ENCODE assay signal across 15 cellular contexts in genomic region chr11:61122761-61123160, GRCh38. TPM values are rescaled to one million over a fixed set of nuclear protein-coding genes. Genes with fewer than 3 reads are reported as not detected.
"Had no signal": no experiment of that assay in that cellular context is flagged by ENCODE, and none has a peak within 500 bp of the region (broad histone marks: within the 10 kb centered on the region; RNA-seq: fewer than 3 reads in every experiment).

No MANE protein-coding gene starts in this region.

- H3K9me3 Mint-ChIP-seq: activated CD4-positive, alpha-beta T cell treated with anti-CD3 and anti-CD28 coated beads, Interleukin-2, amount 10 ng/mL, durations not matched to agents 7 days and 5 days; dendritic cell treated with granulocyte-macrophage colony-stimulating factor and Interleukin-4, amounts not matched to agents 40 ng/mL and 50 ng/mL, for 4 days; endodermal cell; mesothelial cell of epicardium had no signal

- DNase-seq: activated CD4-positive, alpha-beta T cell treated with anti-CD3 and anti-CD28 coated beads, Interleukin-2, amount 10 ng/mL, durations not matched to agents 7 days and 5 days; anterior cingulate cortex; cerebellar nuclear complex; endodermal cell; heart right ventricle; left colon; SHP77 treated with DMSO at 0.1 percent for 48 hours; stimulated activated CD4-positive, alpha-beta T cell treated with anti-CD3 and anti-CD28 coated beads, Interleukin-1b, Interleukin-23, amount 100 ng/mL, for 48 hours; T-helper 1 cell; WERI-Rb-1 had no signal

- H3K4me3 Mint-ChIP-seq: activated CD4-positive, alpha-beta T cell treated with anti-CD3 and anti-CD28 coated beads, Interleukin-2, amount 10 ng/mL, durations not matched to agents 7 days and 5 days; dendritic cell treated with granulocyte-macrophage colony-stimulating factor and Interleukin-4, amounts not matched to agents 40 ng/mL and 50 ng/mL, for 4 days; endodermal cell; mesothelial cell of epicardium had no signal

- ATAC-seq: gastroesophageal sphincter, heart right ventricle, left colon, SK-N-SH treated with all-trans-retinoic acid at 6 μM for 48 hours had no signal

- H3K27me3 Mint-ChIP-seq: activated CD4-positive, alpha-beta T cell treated with anti-CD3 and anti-CD28 coated beads, Interleukin-2, amount 10 ng/mL, durations not matched to agents 7 days and 5 days had no signal

- H3K36me3 Mint-ChIP-seq: mesothelial cell of epicardium had no signal

- H3K27ac Mint-ChIP-seq: activated CD4-positive, alpha-beta T cell treated with anti-CD3 and anti-CD28 coated beads, Interleukin-2, amount 10 ng/mL, durations not matched to agents 7 days and 5 days; dendritic cell treated with granulocyte-macrophage colony-stimulating factor and Interleukin-4, amounts not matched to agents 40 ng/mL and 50 ng/mL, for 4 days; endodermal cell; mesothelial cell of epicardium had no signal

RNA-seq across cellular contexts. Expression of gene CD5, which starts 20.5 kb away (rescaled TPM):
- total RNA-seq: endodermal cell, epithelial cell of proximal tubule, mesothelial cell of epicardium had no signal
